14 cellular contexts compared by ENCODE assay signal in genomic region chr2:199740111-199740428, GRCh38.
DNase-seq lines count a peak whose midpoint lies in the region; ATAC-seq and TF ChIP-seq lines count a peak whose summit lies in the region.
"Had no signal": no experiment of that assay in that cellular context is flagged by ENCODE, and none has a peak within 500 bp of the region (broad histone marks: within the 10 kb centered on the region; RNA-seq: fewer than 3 reads in every experiment).

No MANE protein-coding gene starts in this region.

- ATAC-seq in GM19395 (IDR thresholded peaks at IDR 0.05; ENCODE audit: unreplicated experiment) (peak; percentile 8), HG03520 (IDR thresholded peaks at IDR 0.05; ENCODE audit: unreplicated experiment) (no peak), HG02973 (IDR thresholded peaks at IDR 0.05; ENCODE audit: unreplicated experiment) (no peak)
- ATAC-seq: effector memory CD8-positive, alpha-beta T cell had no signal

- no peaks in the 10 kb centered on the region for H3K36me3 ChIP-seq in A673 (ENCODE audit: insufficient read depth, low read length, poor library complexity, severe bottlenecking)
- H3K36me3 ChIP-seq: brain microvascular endothelial cell had no signal

- peaks cover 30% of the 10 kb centered on the region for H3K4me1 ChIP-seq in A673 (ENCODE audit: insufficient read depth, low read length, poor library complexity, severe bottlenecking)

- BruUV-seq in A673 (replicated peaks; lab: Mats Ljungman, UMichigan), result no TSS peak

- CTCF ChIA-PET in A673 (lab: Charles Lee) (interaction anchor here (0.7 to 2.7 kb wide), 4 partner anchors 35 to 1083 kb away, joined by 3 to 13 read pairs (median 6); no protein-coding TSS in a partner anchor), RWPE1 (lab: Yijun Ruan, JAX) (interaction anchor here (0.6 to 1.1 kb wide), 13 partner anchors 10 to 1450 kb away, joined by 3 to 5 read pairs (median 3); no protein-coding TSS in a partner anchor)

- H3K4me3 Mint-ChIP-seq in mesothelial cell of epicardium, result no peak overlapping the region
- H3K4me3 Mint-ChIP-seq: activated naive CD4-positive, alpha-beta T cell treated with anti-CD3 and anti-CD28 coated beads for 36 hours; effector memory CD8-positive, alpha-beta T cell had no signal

- peak overlapping the region; percentile 18 for H3K27ac Mint-ChIP-seq in mesothelial cell of epicardium
- H3K27ac Mint-ChIP-seq: activated naive CD4-positive, alpha-beta T cell treated with anti-CD3 and anti-CD28 coated beads for 36 hours; effector memory CD8-positive, alpha-beta T cell had no signal

- H3K27ac ChIP-seq in A673 (ENCODE audit: low read depth, low read length, poor library complexity, severe bottlenecking) (no peak overlapping the region), RWPE1 (peak overlapping the region; percentile 61)
- H3K27ac ChIP-seq: brain microvascular endothelial cell had no signal

- H3K9me3 ChIP-seq in A673 (ENCODE audit: low read depth, low read length, poor library complexity, severe bottlenecking), result no peaks in the 10 kb centered on the region

- TF ChIP-seq CTCF in A673 (conservative IDR thresholded peaks at IDR 0.05; ENCODE audit: low read depth, low read length), result 0 out of 2 replicates have a peak, but pooled peaks have one; percentile 25
- 0 out of 2 replicates have a peak, but pooled peaks have one; percentile 18 for TF ChIP-seq CTCF in RWPE1 (conservative IDR thresholded peaks at IDR 0.05; ENCODE audit: low read depth)
- no peak for TF ChIP-seq CTCF in mesothelial cell of epicardium (IDR thresholded peaks at IDR 0.05; ENCODE audit: unreplicated experiment)

- POLR2A ChIA-PET in A673 (lab: Charles Lee; ENCODE audit: low non-redundant PET) (no interaction called here), RWPE1 (lab: Yijun Ruan, JAX; ENCODE audit: low non-redundant PET) (no interaction called here)

- no peaks in the 10 kb centered on the region for H3K27me3 ChIP-seq in A673 (replicated peaks; ENCODE audit: insufficient read depth, low read depth, low read length, poor library complexity)

- peaks cover 35% of the 10 kb centered on the region for H3K4me1 Mint-ChIP-seq in mesothelial cell of epicardium

- no peaks in the 10 kb centered on the region for H3K36me3 Mint-ChIP-seq in mesothelial cell of epicardium
- H3K36me3 Mint-ChIP-seq: naive B cell had no signal

- H3K27me3 Mint-ChIP-seq in mesothelial cell of epicardium (ENCODE audit: low read depth), result peaks cover 41% of the 10 kb centered on the region

- H3K9me3 Mint-ChIP-seq in mesothelial cell of epicardium, result no peaks in the 10 kb centered on the region
- H3K9me3 Mint-ChIP-seq: activated naive CD4-positive, alpha-beta T cell treated with anti-CD3 and anti-CD28 coated beads for 36 hours; effector memory CD8-positive, alpha-beta T cell had no signal

- DNase-seq in A673 (ENCODE audit: low spot score), result no peak
- no peak for DNase-seq in RWPE1 (ENCODE audit: low spot score)
- no peak for DNase-seq in mesothelial cell of epicardium (ENCODE audit: low spot score in 2 of 2, unreplicated experiment in 2 of 2)
- DNase-seq in SIG-M5 (lab: John Stamatoyannopoulos, UW), result no peak
- DNase-seq in SHP77 (lab: John Stamatoyannopoulos, UW), result no peak
- DNase-seq: DMS153, NCI-H1417 treated with DMSO at 0.1 percent for 48 hours had no signal

- intact Hi-C loops in A673 (cut with micrococcal nuclease; ENCODE audit: unreplicated experiment), result loop anchor here (5.0 to 10.0 kb wide), 2 partner anchors 253 to 1365 kb away; no protein-coding TSS in a partner anchor

- no peak overlapping the region for H3K4me3 ChIP-seq in A673 (ENCODE audit: low read depth, low read length, poor library complexity, severe bottlenecking)
